In genomic region chr7:22598318-22598717, GRCh38 we compare ENCODE assay signal across 1 cellular context.
A peak's percentile ranks its signal among the peaks of the same experiment; 100 is the strongest.
TF ChIP-seq lines count a peak whose summit lies in the region.

No MANE protein-coding gene starts in this region.

TF ChIP-seq in K562, 482 proteins besides CTCF, POLR2A, EP300 and RAD21 (continued from another document):
- TF ChIP-seq ZNF592 (IDR thresholded peaks at IDR 0.05): 0 out of 2 replicates have a peak, but pooled peaks have one; percentile 20
- TF ChIP-seq ZBTB1 (CRISPR knock-in tag; IDR thresholded peaks at IDR 0.05; ENCODE audit: borderline replicate concordance, low read depth): no peak
- TF ChIP-seq KDM2B (CRISPR knock-in tag; IDR thresholded peaks at IDR 0.05): no peak
- peak; percentile 49 for TF ChIP-seq MEIS2 (IDR thresholded peaks at IDR 0.05; ENCODE audit: partially characterized antibody)
- TF ChIP-seq TFAM (CRISPR knock-in tag; conservative IDR thresholded peaks at IDR 0.05): no peak
